ENCODE assay signal across 8 cellular contexts in genomic region chr3:30630238-30631030, GRCh38. TPM values are rescaled to one million over a fixed set of nuclear protein-coding genes. Genes with fewer than 3 reads are reported as not detected.
A peak's percentile ranks its signal among the peaks of the same experiment; 100 is the strongest.
DNase-seq lines count a peak whose midpoint lies in the region; ATAC-seq and TF ChIP-seq lines count a peak whose summit lies in the region.

No MANE protein-coding gene starts in this region.

- H3K9me3 Mint-ChIP-seq in activated naive CD4-positive, alpha-beta T cell treated with anti-CD3 and anti-CD28 coated beads, Interleukin-2, amount 10 ng/mL, durations not matched to agents 7 days and 5 days, result no peaks in the 10 kb centered on the region
- H3K9me3 Mint-ChIP-seq in naive B cell, result no peaks in the 10 kb centered on the region

- peak overlapping the region; percentile 99 for H3K27ac Mint-ChIP-seq in activated naive CD4-positive, alpha-beta T cell treated with anti-CD3 and anti-CD28 coated beads, Interleukin-2, amount 10 ng/mL, durations not matched to agents 7 days and 5 days
- H3K27ac Mint-ChIP-seq in naive B cell, result peak overlapping the region; percentile 93 to 100 (median 96)

- TF ChIP-seq CTCF in adrenal gland (IDR thresholded peaks at IDR 0.05) (no peak), uterus (IDR thresholded peaks at IDR 0.05) (no peak), mucosa of descending colon (IDR thresholded peaks at IDR 0.05) (no peak)

- no peak for TF ChIP-seq POLR2A in adrenal gland (IDR thresholded peaks at IDR 0.05)
- TF ChIP-seq POLR2A in uterus (IDR thresholded peaks at IDR 0.05), result no peak

- H3K36me3 ChIP-seq in adrenal gland (replicated peaks in 1 of 2) (no peaks in the 10 kb centered on the region), uterus (no peaks in the 10 kb centered on the region), mucosa of descending colon (ENCODE audit: low read depth) (no peaks in the 10 kb centered on the region)

- H3K27ac ChIP-seq in adrenal gland, result peak overlapping the region in 4 of 5 donors; percentile 52 to 70 (median 60)
- peak overlapping the region; percentile 55 to 82 for H3K27ac ChIP-seq in uterus

- H3K4me1 Mint-ChIP-seq in activated naive CD4-positive, alpha-beta T cell treated with anti-CD3 and anti-CD28 coated beads, Interleukin-2, amount 10 ng/mL, durations not matched to agents 7 days and 5 days, result peaks cover 99% of the 10 kb centered on the region
- H3K4me1 Mint-ChIP-seq in naive B cell, result peaks cover 63 to 96% (median 88%) of the 10 kb centered on the region in 3 donors

- H3K27me3 ChIP-seq in adrenal gland (no peaks in the 10 kb centered on the region), uterus (no peaks in the 10 kb centered on the region)

- CTCF ChIA-PET in activated naive CD4-positive, alpha-beta T cell treated with anti-CD3 and anti-CD28 coated beads, Interleukin-2, amount 10 ng/mL, durations not matched to agents 7 days and 5 days (lab: Charles Lee), result interaction anchor here (1.0 to 2.6 kb wide), 6 partner anchors 10 to 431 kb away, joined by 3 to 14 read pairs (median 4); partner anchors contain the start of gene TGFBR2

- peaks cover 63 to 98% of the 10 kb centered on the region in 2 donors for H3K4me1 ChIP-seq in adrenal gland (replicated peaks in 1 of 2)
- H3K4me1 ChIP-seq in uterus, result peaks cover 15 to 34% of the 10 kb centered on the region in 2 donors
- peaks cover 37% of the 10 kb centered on the region for H3K4me1 ChIP-seq in mucosa of descending colon (ENCODE audit: low read depth)

- H3K36me3 Mint-ChIP-seq in activated naive CD4-positive, alpha-beta T cell treated with anti-CD3 and anti-CD28 coated beads, Interleukin-2, amount 10 ng/mL, durations not matched to agents 7 days and 5 days, result peaks cover 56% of the 10 kb centered on the region
- peaks cover 12 to 29% of the 10 kb centered on the region in 2 donors for H3K36me3 Mint-ChIP-seq in naive B cell

- H3K27me3 Mint-ChIP-seq in activated naive CD4-positive, alpha-beta T cell treated with anti-CD3 and anti-CD28 coated beads, Interleukin-2, amount 10 ng/mL, durations not matched to agents 7 days and 5 days, result no peaks in the 10 kb centered on the region
- no peaks in the 10 kb centered on the region for H3K27me3 Mint-ChIP-seq in naive B cell

- WGBS in adrenal gland, 4 donors, result 70 to 93% (median 84%) methylated on average over 2 of the region's 2 CpGs

- ATAC-seq in naive B cell (ENCODE audit: low read depth in 2 of 2), result no peak
- no peak for ATAC-seq in mucosa of descending colon
- no peak for ATAC-seq in GM21526 (IDR thresholded peaks at IDR 0.05; ENCODE audit: low FRiP score, unreplicated experiment)

- H3K4me3 Mint-ChIP-seq in activated naive CD4-positive, alpha-beta T cell treated with anti-CD3 and anti-CD28 coated beads, Interleukin-2, amount 10 ng/mL, durations not matched to agents 7 days and 5 days, result peak overlapping the region; percentile 8
- H3K4me3 Mint-ChIP-seq in naive B cell, result peak overlapping the region; percentile 68 to 91 (median 81)

- H3K9me3 ChIP-seq in adrenal gland (replicated peaks in 1 of 3) (no peaks in the 10 kb centered on the region), uterus (no peaks in the 10 kb centered on the region), mucosa of descending colon (no peaks in the 10 kb centered on the region)

- no peak overlapping the region for H3K4me3 ChIP-seq in adrenal gland
- H3K4me3 ChIP-seq in uterus, result no peak overlapping the region
- H3K4me3 ChIP-seq in mucosa of descending colon, result no peak overlapping the region

- intact Hi-C loops in adrenal gland (cut with DNase I), result no loop called here
- intact Hi-C loops in uterus (cut with DNase I; ENCODE audit: low total_unique reads), result no loop called here
- intact Hi-C loops in mucosa of descending colon (cut with DNase I, micrococcal nuclease), result no loop called here

- DNase-seq in activated naive CD4-positive, alpha-beta T cell treated with anti-CD3 and anti-CD28 coated beads, Interleukin-2, amount 10 ng/mL, durations not matched to agents 7 days and 5 days, result no peak
- DNase-seq in activated naive CD4-positive, alpha-beta T cell treated with anti-CD3 and anti-CD28 coated beads, Interleukin-2, amount 50 U/mL, for 16 hours, result no peak
- DNase-seq in adrenal gland (no peak), naive B cell (no peak), uterus (no peak), mucosa of descending colon (no peak), AG20443 (ENCODE audit: low spot score) (no peak)

RNA-seq across cellular contexts. Expression of gene TGFBR2, which starts 24.0 kb away (rescaled TPM):
- total RNA-seq in adrenal gland, result 100 to 1,000 TPM; 142 to 296 (median 178) TPM
- 100 to 1,000 TPM in 1 of 3 donors, 10 to 100 TPM in 2; 19.1 to 128 (median 20.8) TPM for polyA plus RNA-seq in adrenal gland
- 100 to 1,000 TPM in 5 of 6 donors, 10 to 100 TPM in 1; 99.4 to 169 (median 116) TPM for polyA plus RNA-seq in naive B cell (ENCODE audit: low read depth in 6 of 6)
- total RNA-seq in uterus, result 100 to 1,000 TPM in 3 of 4 donors, 10 to 100 TPM in 1; 95.3 to 255 (median 211) TPM
- 100 to 1,000 TPM in 1 of 3 donors, 10 to 100 TPM in 2; 39.0 to 134 (median 71.4) TPM for total RNA-seq in mucosa of descending colon
